In genomic region chr4:127580300-127580699, GRCh38 we compare ENCODE assay signal across 27 cellular contexts. TPM values are rescaled to one million over a fixed set of nuclear protein-coding genes. Genes with fewer than 3 reads are reported as not detected.
"Had no signal": no experiment of that assay in that cellular context is flagged by ENCODE, and none has a peak within 500 bp of the region (broad histone marks: within the 10 kb centered on the region; RNA-seq: fewer than 3 reads in every experiment).

No MANE protein-coding gene starts in this region.

- H3K27ac Mint-ChIP-seq: activated B cell treated with CpG ODN at 0.5 μM for 24 hours; activated CD4-positive, alpha-beta T cell treated with anti-CD3 and anti-CD28 coated beads, Interleukin-2, amount 10 ng/mL, durations not matched to agents 24 days and 14 days; activated CD8-positive, alpha-beta memory T cell treated with anti-CD3 and anti-CD28 coated beads, Interleukin-2, amount 10 ng/mL, durations not matched to agents 7 days and 5 days; activated naive CD4-positive, alpha-beta T cell treated with anti-CD3 and anti-CD28 coated beads, Interleukin-2, amount 50 U/mL, for 72 hours; activated naive CD8-positive, alpha-beta T cell treated with anti-CD3 and anti-CD28 coated beads, Interleukin-2, amount 50 U/mL, for 24 hours; activated T-cell treated with anti-CD3 and anti-CD28 coated beads, Interleukin-2, amount 50 U/mL, for 24 hours; IgD-negative memory B cell; T-helper 1 cell treated with Interleukin-12 subunit alpha and Interleukin-12 subunit beta and Interleukin-4 antibody, amounts not matched to agents 30 μg/mL and 1 μg/mL, for 36 hours had no signal

- H3K4me3 Mint-ChIP-seq: activated B cell treated with CpG ODN at 0.5 μM for 24 hours; activated CD4-positive, alpha-beta T cell treated with anti-CD3 and anti-CD28 coated beads, Interleukin-2, amount 10 ng/mL, durations not matched to agents 24 days and 14 days; activated CD8-positive, alpha-beta memory T cell treated with anti-CD3 and anti-CD28 coated beads, Interleukin-2, amount 10 ng/mL, durations not matched to agents 7 days and 5 days; activated naive CD8-positive, alpha-beta T cell treated with anti-CD3 and anti-CD28 coated beads, Interleukin-2, amount 50 U/mL, for 24 hours; activated T-cell treated with anti-CD3 and anti-CD28 coated beads, Interleukin-2, amount 50 U/mL, for 24 hours; IgD-negative memory B cell; T-helper 1 cell treated with Interleukin-12 subunit alpha and Interleukin-12 subunit beta and Interleukin-4 antibody, amounts not matched to agents 30 μg/mL and 1 μg/mL, for 36 hours had no signal

- DNase-seq: activated B cell treated with CpG ODN at 0.5 μM for 24 hours; activated CD4-positive, alpha-beta T cell treated with anti-CD3 and anti-CD28 coated beads for 1 hour; activated CD4-positive, alpha-beta T cell treated with anti-CD3 and anti-CD28 coated beads, Interleukin-2, amount 10 ng/mL, durations not matched to agents 24 days and 14 days; activated CD4-positive, alpha-beta T cell treated with anti-CD3 and anti-CD28 coated beads, Interleukin-2, amount 50 U/mL, for 48 hours; activated CD8-positive, alpha-beta memory T cell treated with anti-CD3 and anti-CD28 coated beads, Interleukin-2, amount 10 ng/mL, durations not matched to agents 7 days and 5 days; activated effector memory CD4-positive, alpha-beta T cell treated with anti-CD3 and anti-CD28 coated beads, Interleukin-2, amount 50 U/mL, for 16 hours; activated naive CD4-positive, alpha-beta T cell treated with Interleukin-2 at 50 U/mL for 16 hours; activated naive CD8-positive, alpha-beta T cell treated with anti-CD3 and anti-CD28 coated beads, Interleukin-2, amount 50 U/mL, for 24 hours; activated T-cell treated with anti-CD3 and anti-CD28 coated beads, Interleukin-2, amount 50 U/mL, for 24 hours; amniotic stem cell; body of pancreas; central memory CD4-positive, alpha-beta T cell; MG63; NCI-H1092 treated with DMSO at 0.1 percent for 48 hours; NCI-H1417 treated with DMSO at 0.1 percent for 48 hours; NCI-H1694; NCI-H2029; NCI-H2107; NCI-H2171 treated with DMSO at 0.1 percent for 48 hours; NCI-H226; NCI-H526 treated with DMSO at 0.1 percent for 48 hours; NCI-H82; PC-3; SHP77 had no signal

- H3K9me3 Mint-ChIP-seq: activated B cell treated with CpG ODN at 0.5 μM for 24 hours; activated CD4-positive, alpha-beta T cell treated with anti-CD3 and anti-CD28 coated beads, Interleukin-2, amount 10 ng/mL, durations not matched to agents 24 days and 14 days; activated naive CD4-positive, alpha-beta T cell treated with anti-CD3 and anti-CD28 coated beads, Interleukin-2, amount 50 U/mL, for 72 hours; activated naive CD8-positive, alpha-beta T cell treated with anti-CD3 and anti-CD28 coated beads, Interleukin-2, amount 50 U/mL, for 24 hours; activated T-cell treated with anti-CD3 and anti-CD28 coated beads, Interleukin-2, amount 50 U/mL, for 24 hours; IgD-negative memory B cell; T-helper 1 cell treated with Interleukin-12 subunit alpha and Interleukin-12 subunit beta and Interleukin-4 antibody, amounts not matched to agents 30 μg/mL and 1 μg/mL, for 36 hours had no signal

- H3K36me3 Mint-ChIP-seq: activated CD8-positive, alpha-beta memory T cell treated with anti-CD3 and anti-CD28 coated beads, Interleukin-2, amount 10 ng/mL, durations not matched to agents 7 days and 5 days; activated naive CD4-positive, alpha-beta T cell treated with anti-CD3 and anti-CD28 coated beads, Interleukin-2, amount 50 U/mL, for 72 hours; IgD-negative memory B cell had no signal

- ATAC-seq: activated CD8-positive, alpha-beta memory T cell treated with anti-CD3 and anti-CD28 coated beads, Interleukin-2, amount 10 ng/mL, durations not matched to agents 7 days and 5 days; activated naive CD4-positive, alpha-beta T cell treated with anti-CD3 and anti-CD28 coated beads, Interleukin-2, amount 50 U/mL, for 72 hours; activated naive CD8-positive, alpha-beta T cell treated with anti-CD3 and anti-CD28 coated beads, Interleukin-2, amount 50 U/mL, for 24 hours; body of pancreas; PC-3 had no signal

- H3K4me1 Mint-ChIP-seq: activated B cell treated with CpG ODN at 0.5 μM for 24 hours; activated CD4-positive, alpha-beta T cell treated with anti-CD3 and anti-CD28 coated beads, Interleukin-2, amount 10 ng/mL, durations not matched to agents 24 days and 14 days; activated CD8-positive, alpha-beta memory T cell treated with anti-CD3 and anti-CD28 coated beads, Interleukin-2, amount 10 ng/mL, durations not matched to agents 7 days and 5 days; activated naive CD8-positive, alpha-beta T cell treated with anti-CD3 and anti-CD28 coated beads, Interleukin-2, amount 50 U/mL, for 24 hours; IgD-negative memory B cell had no signal

- H3K27me3 Mint-ChIP-seq: activated B cell treated with CpG ODN at 0.5 μM for 24 hours; activated CD4-positive, alpha-beta T cell treated with anti-CD3 and anti-CD28 coated beads, Interleukin-2, amount 10 ng/mL, durations not matched to agents 24 days and 14 days; activated CD8-positive, alpha-beta memory T cell treated with anti-CD3 and anti-CD28 coated beads, Interleukin-2, amount 10 ng/mL, durations not matched to agents 7 days and 5 days; activated T-cell treated with anti-CD3 and anti-CD28 coated beads, Interleukin-2, amount 50 U/mL, for 24 hours; IgD-negative memory B cell had no signal

RNA-seq across cellular contexts. Expression of gene INTU, which starts 52.5 kb away (rescaled TPM):
- total RNA-seq: activated CD4-positive, alpha-beta T cell treated with anti-CD3 and anti-CD28 coated beads, Interleukin-2, amount 10 ng/mL, durations not matched to agents 24 days and 14 days had no signal
